8 cellular contexts compared by ENCODE assay signal in genomic region chr1:18956189-18957135, GRCh38.
A peak's percentile ranks its signal among the peaks of the same experiment; 100 is the strongest.
DNase-seq lines count a peak whose midpoint lies in the region; ATAC-seq lines count a peak whose summit lies in the region.

Gene IFFO2 (minus strand): TSS chr1:18956676. CDS start chr1:18956332, 344 bp downstream.

- DNase-seq in ACHN (peak; percentile 89), NCI-H2196 treated with DMSO at 0.1 percent for 48 hours (lab: John Stamatoyannopoulos, UW; ENCODE audit: unreplicated experiment) (peak; percentile 88), islet precursor cell (peak; percentile 97)
- peak; percentile 97 to 99 for DNase-seq in central memory CD8-positive, alpha-beta T cell (ENCODE audit: low spot score in 2 of 2)
- peak; percentile 98 to 99 for DNase-seq in stimulated activated CD4-positive, alpha-beta T cell treated with anti-CD3 and anti-CD28 coated beads, Interleukin-12 subunit alpha, Interleukin-12 subunit beta, amount 100 ng/mL, for 24 hours (ENCODE audit: low read depth in 2 of 2)

- peaks cover 42% of the 10 kb centered on the region for H3K36me3 Mint-ChIP-seq in central memory CD8-positive, alpha-beta T cell (ENCODE audit: insufficient read depth)

- no peaks in the 10 kb centered on the region for H3K27me3 Mint-ChIP-seq in central memory CD8-positive, alpha-beta T cell

- peak within 1 kb of the TSS; percentile 87 for H3K4me3 Mint-ChIP-seq in central memory CD8-positive, alpha-beta T cell

- in situ Hi-C loops in ACHN (cut with HindIII; ENCODE audit: low pct_ligation_motif_present, low pct_unique_long_range_greater_than_20kb, low sequenced_read_pairs), result no loop called here

- H3K27ac Mint-ChIP-seq in central memory CD8-positive, alpha-beta T cell (ENCODE audit: low read depth), result peak within 1 kb of the TSS; percentile 100

- no peaks in the 10 kb centered on the region for H3K9me3 Mint-ChIP-seq in central memory CD8-positive, alpha-beta T cell

- H3K4me1 Mint-ChIP-seq in central memory CD8-positive, alpha-beta T cell, result peaks cover 51% of the 10 kb centered on the region

- ATAC-seq in GM18867 (IDR thresholded peaks at IDR 0.05; ENCODE audit: unreplicated experiment), result peak; percentile 71
- ATAC-seq in HG03095 (IDR thresholded peaks at IDR 0.05; ENCODE audit: unreplicated experiment), result peak; percentile 51
- peak; percentile 63 to 67 for ATAC-seq in activated CD4-positive, CD25-positive, alpha-beta regulatory T cell treated with anti-CD3 and anti-CD28 coated beads, Interleukin-2, amount 50 U/mL, for 24 hours
- peak; percentile 50 for ATAC-seq in central memory CD8-positive, alpha-beta T cell (replicated peaks; ENCODE audit: extremely low read depth, poor library complexity, severe bottlenecking)

Comparison
In these comparisons a context has a peak if more than half of its experiments do, and no peak if none do; other contexts are left out.
1. Peak in every context shown above with its lines: DNase-seq and ATAC-seq.